ENCODE assay signal across 8 cellular contexts in genomic region chr11:4607111-4607510, GRCh38. TPM values are rescaled to one million over a fixed set of nuclear protein-coding genes. Genes with fewer than 3 reads are reported as not detected.
DNase-seq lines count a peak whose midpoint lies in the region; ATAC-seq and TF ChIP-seq lines count a peak whose summit lies in the region.

No MANE protein-coding gene starts in this region.

- H3K79me2 ChIP-seq in PC-3 (ENCODE audit: low read length) (no peaks in the 10 kb centered on the region), fibroblast of lung (ENCODE audit: control insufficient read depth, insufficient read depth, low read length) (peaks cover 3% of the 10 kb centered on the region)

- H3K9ac ChIP-seq in PC-3 (ENCODE audit: low read length) (peak overlapping the region; percentile 75), fibroblast of lung (ENCODE audit: insufficient read depth, low read length) (no peak overlapping the region)

- intact Hi-C loops in PC-3 (cut with micrococcal nuclease) = no loop called here
- intact Hi-C loops in sigmoid colon (cut with DNase I) = no loop called here

- H3K27me3 ChIP-seq in PC-3 (ENCODE audit: low read length) = no peaks in the 10 kb centered on the region
- no peaks in the 10 kb centered on the region for H3K27me3 ChIP-seq in fibroblast of lung (ENCODE audit: control insufficient read depth, insufficient read depth, low read length)
- H3K27me3 ChIP-seq in sigmoid colon = no peaks in the 10 kb centered on the region

- H2AFZ ChIP-seq in PC-3 (ENCODE audit: low read length) = peak overlapping the region; percentile 99
- peak overlapping the region; percentile 78 for H2AFZ ChIP-seq in fibroblast of lung (ENCODE audit: low read length)

- no peak for TF ChIP-seq CTCF in GM12875 (IDR thresholded peaks at IDR 0.05; ENCODE audit: borderline replicate concordance, insufficient read depth, low read depth, low read length)
- no peak for TF ChIP-seq CTCF in PC-3 (conservative IDR thresholded peaks at IDR 0.05; ENCODE audit: low read depth, low read length)
- TF ChIP-seq CTCF in fibroblast of lung (conservative IDR thresholded peaks at IDR 0.05 in 1 of 2, IDR thresholded peaks at IDR 0.05 in 1 of 2; ENCODE audit: low read depth in 1 of 2, low read length in 2 of 2) = no peak
- no peak for TF ChIP-seq CTCF in sigmoid colon (IDR thresholded peaks at IDR 0.05)

- no peak for TF ChIP-seq EP300 in sigmoid colon (IDR thresholded peaks at IDR 0.05)

- H3K36me3 ChIP-seq in PC-3 (ENCODE audit: low read depth, low read length) = no peaks in the 10 kb centered on the region
- H3K36me3 ChIP-seq in fibroblast of lung (ENCODE audit: control insufficient read depth, insufficient read depth, low read length) = peaks cover 2% of the 10 kb centered on the region
- H3K36me3 ChIP-seq in sigmoid colon = peaks cover 0 to 33% (median 11%) of the 10 kb centered on the region in 4 donors

- DNase-seq in PC-3 (no peak), fibroblast of lung (ENCODE audit: low read depth in 2 of 2) (peak; percentile 18 to 23), sigmoid colon (no peak), inferior parietal cortex (ENCODE audit: extremely low spot score) (no peak), SK-N-DZ (ENCODE audit: low spot score) (no peak)
- DNase-seq in activated CD4-positive, alpha-beta T cell treated with anti-CD3 and anti-CD28 coated beads for 1 hour = no peak

- CTCF ChIA-PET in PC-3 (lab: Charles Lee) = no interaction called here

- peak overlapping the region; percentile 87 for H3K4me3 ChIP-seq in GM12875 (ENCODE audit: low read depth, low read length)
- H3K4me3 ChIP-seq in PC-3 (ENCODE audit: low read length) = peak overlapping the region; percentile 75
- H3K4me3 ChIP-seq in fibroblast of lung (replicated peaks in 1 of 4; ENCODE audit: control extremely low read depth in 1 of 4, insufficient read depth in 1 of 4, low read depth in 3 of 4, low read length in 4 of 4) = peak overlapping the region; percentile 45 to 88 (median 63)
- H3K4me3 ChIP-seq in sigmoid colon = peak overlapping the region; percentile 60 to 69 (median 66)

- no peak for TF ChIP-seq POLR2A in sigmoid colon (IDR thresholded peaks at IDR 0.05)

- ATAC-seq in PC-3 = no peak
- ATAC-seq in HG03097 (IDR thresholded peaks at IDR 0.05; ENCODE audit: low FRiP score, unreplicated experiment) = no peak

- POLR2A ChIA-PET in PC-3 (lab: Charles Lee; ENCODE audit: unreplicated experiment) = no interaction called here

- BruUV-seq in PC-3 (replicated peaks; lab: Mats Ljungman, UMichigan) = no TSS peak

- H3K27ac ChIP-seq in PC-3 (ENCODE audit: low read length) (no peak overlapping the region), fibroblast of lung (ENCODE audit: insufficient read depth, low read length) (no peak overlapping the region), sigmoid colon (peak overlapping the region; percentile 89 to 94 (median 92))

- no peaks in the 10 kb centered on the region for H3F3A ChIP-seq in PC-3 (ENCODE audit: low read length, unreplicated experiment)

- WGBS in sigmoid colon, 2 donors = 10 to 24% methylated on average over 6 of the region's 6 CpGs

- H3K4me1 ChIP-seq in PC-3 (ENCODE audit: insufficient read depth, low read length) = peaks cover 15% of the 10 kb centered on the region
- peaks cover 5% of the 10 kb centered on the region for H3K4me1 ChIP-seq in fibroblast of lung (ENCODE audit: control insufficient read depth, extremely low read depth, insufficient read depth, low read length)
- peaks cover 0 to 24% (median 12%) of the 10 kb centered on the region in 4 donors for H3K4me1 ChIP-seq in sigmoid colon

- H3K9me2 ChIP-seq in PC-3 (replicated peaks; ENCODE audit: low read length) = no peaks in the 10 kb centered on the region

- H3K9me3 ChIP-seq in PC-3 (ENCODE audit: low read length) = no peaks in the 10 kb centered on the region
- no peaks in the 10 kb centered on the region for H3K9me3 ChIP-seq in fibroblast of lung (ENCODE audit: control insufficient read depth, insufficient read depth, low read depth, low read length)
- no peaks in the 10 kb centered on the region for H3K9me3 ChIP-seq in sigmoid colon

- H3K4me2 ChIP-seq in PC-3 (ENCODE audit: low read length) (peak overlapping the region; percentile 81), fibroblast of lung (ENCODE audit: extremely low read depth, insufficient read depth, low read length) (peak overlapping the region; percentile 80)

- H4K20me1 ChIP-seq in PC-3 (ENCODE audit: low read length) (no peaks in the 10 kb centered on the region), fibroblast of lung (ENCODE audit: control insufficient read depth, extremely low read depth, insufficient read depth, low read length) (no peaks in the 10 kb centered on the region)

RNA-seq across cellular contexts. Expression of gene TRIM68, which starts 0.9 kb away (rescaled TPM):
- total RNA-seq in PC-3 (2014; rRNA removed) = 6.1 and 6.9 TPM in 2 replicates
- 11.1 and 12.1 TPM in 2 replicates for total RNA-seq in fibroblast of lung
- polyA plus RNA-seq in fibroblast of lung = 6.5 and 6.6 TPM in 2 replicates
- polyA plus RNA-seq in fibroblast of lung (2012) = 5.8 and 6.2 TPM in 2 replicates
- 7.8 and 8.4 TPM in 2 replicates for polyA minus RNA-seq in fibroblast of lung (ENCODE audit: low replicate concordance)
- total RNA-seq in sigmoid colon = 10 to 100 TPM in 3 of 4 donors, 1 to 10 TPM in 1; 8.9 to 15.0 (median 11.7) TPM
- 10 to 100 TPM in 2 of 3 donors, 1 to 10 TPM in 1; 6.0 to 12.9 (median 11.6) TPM for polyA plus RNA-seq in sigmoid colon
- 6.4 and 12.6 TPM in 2 replicates for polyA plus RNA-seq in SK-N-DZ (2014; cell fraction: cytosol; rRNA removed)
- 5.0 and 8.0 TPM in 2 replicates for polyA plus RNA-seq in SK-N-DZ (2014; cell fraction: nucleus; rRNA removed)

RNA-seq across cellular contexts. Expression of gene OR52I1, which starts 13.3 kb away (rescaled TPM):
- total RNA-seq in PC-3 (2014; rRNA removed) (not detected in 2 replicates), fibroblast of lung (not detected in 2 replicates), sigmoid colon (not detected)
- polyA plus RNA-seq in fibroblast of lung (not detected in 2 replicates), sigmoid colon (not detected)
- not detected in 2 replicates for polyA plus RNA-seq in fibroblast of lung (2012)
- polyA minus RNA-seq in fibroblast of lung (ENCODE audit: low replicate concordance) = not detected in 2 replicates
- polyA plus RNA-seq in SK-N-DZ (2014; cell fraction: cytosol; rRNA removed) = not detected in 2 replicates
- polyA plus RNA-seq in SK-N-DZ (2014; cell fraction: nucleus; rRNA removed) = not detected in 2 replicates

RNA-seq across cellular contexts. Expression of gene OR52I2, which starts 25.6 kb away (rescaled TPM):
- total RNA-seq in PC-3 (2014; rRNA removed) (not detected in 2 replicates), fibroblast of lung (not detected in 2 replicates), sigmoid colon (not detected)
- polyA plus RNA-seq in fibroblast of lung (not detected in 2 replicates), sigmoid colon (not detected)
- not detected in 2 replicates for polyA plus RNA-seq in fibroblast of lung (2012)
- polyA minus RNA-seq in fibroblast of lung (ENCODE audit: low replicate concordance) = not detected in 2 replicates
- not detected in 2 replicates for polyA plus RNA-seq in SK-N-DZ (2014; cell fraction: cytosol; rRNA removed)
- polyA plus RNA-seq in SK-N-DZ (2014; cell fraction: nucleus; rRNA removed) = not detected in 2 replicates

RNA-seq across cellular contexts. Expression of gene OR51D1, which starts 30.2 kb away (rescaled TPM):
- total RNA-seq in PC-3 (2014; rRNA removed) = not detected in 2 replicates
- not detected in 2 replicates for total RNA-seq in fibroblast of lung
- polyA plus RNA-seq in fibroblast of lung = not detected in 2 replicates
- not detected in 2 replicates for polyA plus RNA-seq in fibroblast of lung (2012)
- polyA minus RNA-seq in fibroblast of lung (ENCODE audit: low replicate concordance) = not detected in 2 replicates
- not detected for total RNA-seq in sigmoid colon
- polyA plus RNA-seq in sigmoid colon = not detected
- not detected in 2 replicates for polyA plus RNA-seq in SK-N-DZ (2014; cell fraction: cytosol; rRNA removed)
- not detected in 2 replicates for polyA plus RNA-seq in SK-N-DZ (2014; cell fraction: nucleus; rRNA removed)

RNA-seq across cellular contexts. Expression of gene OR51E1, which starts 36.7 kb away (rescaled TPM):
- not detected in 2 replicates for total RNA-seq in PC-3 (2014; rRNA removed)
- not detected in 2 replicates for total RNA-seq in fibroblast of lung
- polyA plus RNA-seq in fibroblast of lung = not detected in 2 replicates
- polyA plus RNA-seq in fibroblast of lung (2012) = not detected in 2 replicates
- not detected in 2 replicates for polyA minus RNA-seq in fibroblast of lung (ENCODE audit: low replicate concordance)
- total RNA-seq in sigmoid colon = 1 to 10 TPM in 3 of 4 donors, under 1 TPM in 1; 0.33 to 2.2 (median 1.6) TPM
- polyA plus RNA-seq in sigmoid colon = under 1 TPM in 2 of 3 donors, not detected in 1; 0.23 to 0.50 TPM
- not detected in 2 replicates for polyA plus RNA-seq in SK-N-DZ (2014; cell fraction: cytosol; rRNA removed)
- not detected in 2 replicates for polyA plus RNA-seq in SK-N-DZ (2014; cell fraction: nucleus; rRNA removed)

Comparison
In these comparisons a context has a peak if more than half of its experiments do, and no peak if none do; other contexts are left out.
1. DNase-seq: peak in fibroblast of lung (2 of 2); none in PC-3 (single experiment), sigmoid colon (single experiment), inferior parietal cortex (single experiment), activated CD4-positive, alpha-beta T cell treated with anti-CD3 and anti-CD28 coated beads for 1 hour (single experiment) and SK-N-DZ (single experiment).
2. H3K27ac ChIP-seq: peak in sigmoid colon (4 of 4); none in PC-3 (single experiment) and fibroblast of lung (single experiment).
3. Peak in every context shown above with its lines, with median percentiles within 50 percentile points of each other: H3K4me3 ChIP-seq.